ENCODE assay signal across 9 cellular contexts in the genomic region with DNA sequence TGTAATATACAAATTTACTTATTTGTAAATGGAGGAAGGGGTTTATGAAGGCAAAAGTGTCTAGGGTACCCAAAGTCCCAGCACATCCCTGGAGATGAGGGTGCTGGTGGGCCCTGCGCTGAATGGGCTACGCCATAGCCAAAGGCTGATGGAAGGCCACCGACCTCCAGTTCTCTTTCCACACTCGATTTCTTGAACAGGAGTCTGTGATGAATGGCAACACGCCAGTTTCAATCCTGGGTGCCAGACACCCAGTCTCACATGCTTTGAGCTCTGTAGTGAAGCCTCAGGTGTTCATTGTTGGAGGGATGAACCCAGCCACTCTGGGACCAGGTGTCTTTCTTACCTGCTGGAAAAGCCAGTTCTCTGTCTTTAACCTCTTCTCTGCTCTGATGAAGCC. TPM values are rescaled to one million over a fixed set of nuclear protein-coding genes. Genes with fewer than 3 reads are reported as not detected.
DNase-seq lines count a peak whose midpoint lies in the region; ATAC-seq and TF ChIP-seq lines count a peak whose summit lies in the region.
"Had no signal": no experiment of that assay in that cellular context is flagged by ENCODE, and none has a peak within 500 bp of the region (broad histone marks: within the 10 kb centered on the region; RNA-seq: fewer than 3 reads in every experiment).

No MANE protein-coding gene starts in this region.

- H3K4me1 ChIP-seq in mammary epithelial cell (ENCODE audit: insufficient read depth, low read length) (peaks cover 42% of the 10 kb centered on the region), breast epithelium (peaks cover 0 to 5% of the 10 kb centered on the region in 2 donors), mononuclear cell (ENCODE audit: insufficient read depth, low read length) (peaks cover 66% of the 10 kb centered on the region), thyroid gland (peaks cover 16 to 26% of the 10 kb centered on the region in 2 donors), transverse colon (peaks cover 3 to 34% (median 13%) of the 10 kb centered on the region in 4 donors)

- no peak overlapping the region for H3K4me3 ChIP-seq in mammary epithelial cell (replicated peaks in 1 of 3; ENCODE audit: insufficient read depth in 1 of 3, low read depth in 2 of 3, low read length in 3 of 3)
- peak overlapping the region; percentile 61 to 80 (median 63) for H3K4me3 ChIP-seq in breast epithelium
- H3K4me3 ChIP-seq in mononuclear cell (ENCODE audit: low read length), result peak overlapping the region; percentile 58
- H3K4me3 ChIP-seq in thyroid gland (replicated peaks in 1 of 3), result peak overlapping the region in 1 of 3 donors; percentile 62
- peak overlapping the region in 2 of 4 donors; percentile 46 to 67 for H3K4me3 ChIP-seq in transverse colon

- peak overlapping the region; percentile 46 for H3K27ac Mint-ChIP-seq in MCF 10A (ENCODE audit: low read depth, unreplicated experiment)

- no peaks in the 10 kb centered on the region for H3K27me3 Mint-ChIP-seq in MCF 10A (ENCODE audit: insufficient read depth, unreplicated experiment)

- H3K4me3 Mint-ChIP-seq in MCF 10A (ENCODE audit: unreplicated experiment), result no peak overlapping the region

- no peaks in the 10 kb centered on the region for H3K36me3 ChIP-seq in mammary epithelial cell (ENCODE audit: insufficient read depth, low read length)
- H3K36me3 ChIP-seq in breast epithelium, result no peaks in the 10 kb centered on the region
- no peaks in the 10 kb centered on the region for H3K36me3 ChIP-seq in thyroid gland
- H3K36me3 ChIP-seq in transverse colon, result no peaks in the 10 kb centered on the region

- TF ChIP-seq EP300 in transverse colon (IDR thresholded peaks at IDR 0.05; ENCODE audit: low read depth), result no peak

- H3K9me3 ChIP-seq in mammary epithelial cell (replicated peaks; ENCODE audit: insufficient read depth, low read length) (no peaks in the 10 kb centered on the region), breast epithelium (no peaks in the 10 kb centered on the region), mononuclear cell (ENCODE audit: low read depth, low read length) (no peaks in the 10 kb centered on the region), thyroid gland (no peaks in the 10 kb centered on the region), transverse colon (no peaks in the 10 kb centered on the region)

- in situ Hi-C loops in mammary epithelial cell (cut with MboI; ENCODE audit: low sequenced_read_pairs in 2 of 2) (no loop called here), transverse colon (cut with MboI; ENCODE audit: low pct_ligation_motif_present in 1 of 4, low pct_unique_long_range_greater_than_20kb in 1 of 4, low sequenced_read_pairs in 3 of 4) (no loop called here)

- no peaks in the 10 kb centered on the region for H3K27me3 ChIP-seq in mammary epithelial cell (ENCODE audit: insufficient read depth, low read length)
- no peaks in the 10 kb centered on the region for H3K27me3 ChIP-seq in breast epithelium
- H3K27me3 ChIP-seq in mononuclear cell (ENCODE audit: insufficient read depth, low read length), result peaks cover 2% of the 10 kb centered on the region
- H3K27me3 ChIP-seq in thyroid gland, result no peaks in the 10 kb centered on the region
- no peaks in the 10 kb centered on the region for H3K27me3 ChIP-seq in transverse colon

- dilution Hi-C loops in mammary epithelial cell (cut with HindIII; ENCODE audit: low sequenced_read_pairs), result no loop called here

- H3K9me3 Mint-ChIP-seq in MCF 10A (ENCODE audit: unreplicated experiment), result no peaks in the 10 kb centered on the region

- 93% methylated on average over 5 of the region's 5 CpGs for WGBS in mammary epithelial cell (ENCODE audit: low coverage, missing lambda C conversion rate)
- whole genome bisulfite sequencing in thyroid gland, 2 donors, result 62 to 76% methylated on average over 5 of the region's 5 CpGs
- WGBS in transverse colon (ENCODE audit: low coverage in 1 of 2), 2 donors, result 76 to 90% methylated on average over 3 to 5 of the region's 5 CpGs

- DNase-seq in MCF 10A (ENCODE audit: unreplicated experiment) (no peak), mammary epithelial cell (no peak), breast epithelium (ENCODE audit: low spot score in 2 of 2) (no peak), thyroid gland (peak; percentile 66 to 68), transverse colon (no peak), globus pallidus (ENCODE audit: low spot score) (no peak)
- DNase-seq: stimulated activated CD4-positive, alpha-beta T cell treated with anti-CD3 and anti-CD28 coated beads, Interleukin-12 subunit alpha, Interleukin-12 subunit beta, amount 100 ng/mL, for 4 hours had no signal

- TF ChIP-seq POLR2A in breast epithelium (IDR thresholded peaks at IDR 0.05) (no peak), thyroid gland (IDR thresholded peaks at IDR 0.05) (no peak), transverse colon (IDR thresholded peaks at IDR 0.05) (no peak)

- no peaks in the 10 kb centered on the region for H3K36me3 Mint-ChIP-seq in MCF 10A (ENCODE audit: insufficient read depth, unreplicated experiment)

- TF ChIP-seq CTCF in MCF 10A (IDR thresholded peaks at IDR 0.05; ENCODE audit: unreplicated experiment) (no peak), mammary epithelial cell (conservative IDR thresholded peaks at IDR 0.05 in 1 of 2, IDR thresholded peaks at IDR 0.05 in 1 of 2; ENCODE audit: extremely low read depth in 1 of 2, insufficient read depth in 1 of 2, low read depth in 1 of 2, low read length in 2 of 2) (no peak), breast epithelium (IDR thresholded peaks at IDR 0.05) (no peak), thyroid gland (IDR thresholded peaks at IDR 0.05) (no peak), transverse colon (IDR thresholded peaks at IDR 0.05) (no peak)

- POLR2A ChIA-PET in MCF 10A (lab: Yijun Ruan, JAX), result interaction anchor here (0.8 kb wide), 1 partner anchor 9 kb away, joined by 5 read pairs; no protein-coding TSS in a partner anchor

- no peaks in the 10 kb centered on the region for H4K20me1 ChIP-seq in mammary epithelial cell (ENCODE audit: insufficient read depth, low read length)

- no peaks in the 10 kb centered on the region for H3K79me2 ChIP-seq in mammary epithelial cell (ENCODE audit: insufficient read depth, low read length)

- no peak overlapping the region for H2AFZ ChIP-seq in mammary epithelial cell (ENCODE audit: low read depth, low read length)

- CTCF ChIA-PET in MCF 10A (lab: Yijun Ruan, JAX), result no interaction called here
- CTCF ChIA-PET in mammary epithelial cell (lab: Charles Lee; ENCODE audit: low non-redundant PET), result no interaction called here

- BruUV-seq in MCF 10A (replicated peaks; lab: Mats Ljungman, UMichigan) (no TSS peak), mammary epithelial cell (replicated peaks; lab: Mats Ljungman, UMichigan) (no TSS peak)

- no peak overlapping the region for H3K4me2 ChIP-seq in mammary epithelial cell (ENCODE audit: insufficient read depth, low read depth, low read length)

- H3K27ac ChIP-seq in mammary epithelial cell (ENCODE audit: insufficient read depth, low read depth, low read length) (no peak overlapping the region), breast epithelium (no peak overlapping the region), thyroid gland (peak overlapping the region in 2 of 3 donors; percentile 76 to 86), transverse colon (no peak overlapping the region)

- intact Hi-C loops in MCF 10A (cut with micrococcal nuclease) (no loop called here), mammary epithelial cell (cut with micrococcal nuclease) (no loop called here), breast epithelium (cut with DNase I; ENCODE audit: low total_unique reads) (no loop called here), thyroid gland (cut with DNase I) (no loop called here), transverse colon (cut with DNase I; ENCODE audit: low total_unique reads) (no loop called here)

- H3K4me1 Mint-ChIP-seq in MCF 10A (ENCODE audit: insufficient read depth, unreplicated experiment), result peaks cover 27% of the 10 kb centered on the region

- H3K9ac ChIP-seq in mammary epithelial cell (ENCODE audit: insufficient read depth, low read length), result no peak overlapping the region

- no peak for ATAC-seq in HG02571 (IDR thresholded peaks at IDR 0.05; ENCODE audit: unreplicated experiment)

RNA-seq across cellular contexts. Expression of a gene that starts 0.8 kb away (rescaled TPM):
- not detected in 2 replicates for total RNA-seq in MCF 10A (2022)
- total RNA-seq in mammary epithelial cell, result under 1 TPM in 1 of 2 donors, not detected in 1; 0.67 TPM
- polyA plus RNA-seq in mammary epithelial cell, result 0.37 TPM
- polyA minus RNA-seq in mammary epithelial cell, result not detected
- 10 to 100 TPM in 2 of 3 donors, 1 to 10 TPM in 1; 8.3 to 17.1 (median 11.1) TPM for total RNA-seq in breast epithelium
- total RNA-seq in mononuclear cell, result 7.6 TPM
- 10 to 100 TPM; 16.5 to 31.7 (median 23.2) TPM for total RNA-seq in thyroid gland
- total RNA-seq in transverse colon, result 1 to 10 TPM; 2.2 to 7.8 (median 4.5) TPM

RNA-seq across cellular contexts. Expression of a gene that starts 30.6 kb away (rescaled TPM):
- total RNA-seq in MCF 10A (2022) (7.3 and 8.1 TPM in 2 replicates), mammary epithelial cell (10 to 100 TPM; 14.1 to 33.7 TPM), breast epithelium (10 to 100 TPM in 1 of 3 donors, 1 to 10 TPM in 2; 3.6 to 10.9 (median 7.6) TPM), mononuclear cell (4.7 TPM), thyroid gland (10 to 100 TPM in 3 of 4 donors, 1 to 10 TPM in 1; 8.2 to 17.1 (median 10.9) TPM), transverse colon (10 to 100 TPM in 1 of 4 donors, 1 to 10 TPM in 3; 3.0 to 17.9 (median 7.2) TPM)
- polyA plus RNA-seq in mammary epithelial cell, result 3.8 TPM
- 0.83 TPM for polyA minus RNA-seq in mammary epithelial cell

Comparison
In these comparisons a context has a peak if more than half of its experiments do, and no peak if none do; other contexts are left out.
1. H3K4me3 ChIP-seq: peak in breast epithelium (3 of 3) and mononuclear cell (single experiment); none in mammary epithelial cell (0 of 3).
2. DNase-seq: peak in thyroid gland (2 of 2); none in MCF 10A (single experiment), mammary epithelial cell (single experiment), breast epithelium (0 of 2), transverse colon (single experiment) and globus pallidus (single experiment).
3. H3K27ac ChIP-seq: peak in thyroid gland (2 of 3); none in mammary epithelial cell (single experiment), breast epithelium (0 of 2) and transverse colon (0 of 4).